In the genomic region with DNA sequence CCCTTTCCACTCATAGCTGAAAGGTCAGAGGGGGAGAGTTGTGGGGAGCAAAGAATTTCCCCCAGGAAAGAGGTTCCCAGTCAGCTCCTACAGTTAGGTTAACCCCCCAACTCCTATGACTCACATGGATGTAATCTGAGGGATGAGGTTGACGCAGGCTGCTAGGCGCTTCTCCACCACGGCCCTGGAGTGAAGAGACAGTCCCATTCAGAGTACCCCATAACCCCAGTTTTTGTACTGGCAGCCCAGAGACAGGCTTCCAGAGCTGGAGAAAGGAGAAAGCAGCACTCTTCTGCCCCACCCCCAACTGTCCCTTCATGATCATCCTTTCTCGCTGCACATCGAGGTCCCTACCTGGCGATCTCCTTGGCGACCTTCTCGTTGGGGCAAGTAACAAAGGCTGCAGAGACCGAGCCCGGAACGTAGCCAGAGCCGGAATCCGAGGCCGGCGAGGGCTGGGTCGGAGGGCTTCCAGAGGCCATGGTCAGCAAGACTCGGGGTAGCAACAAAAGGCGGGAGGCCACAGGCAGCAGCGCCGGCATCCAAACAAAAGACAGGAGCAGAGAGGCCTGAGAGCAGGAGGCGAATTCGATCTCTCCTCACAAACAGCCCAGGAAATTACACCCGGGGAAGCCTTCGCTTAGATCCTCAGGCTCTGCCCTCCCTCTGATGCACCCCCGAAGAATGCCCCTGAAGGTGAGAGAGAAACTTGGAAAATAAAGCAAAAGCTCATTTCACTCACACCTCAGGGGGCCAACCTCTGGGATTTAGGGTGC, we compare ENCODE assay signal across 6 cellular contexts. TPM values are rescaled to one million over a fixed set of nuclear protein-coding genes. Genes with fewer than 3 reads are reported as not detected.
DNase-seq lines count a peak whose midpoint lies in the region; ATAC-seq and TF ChIP-seq lines count a peak whose summit lies in the region.

No MANE protein-coding gene starts in this region.

- peaks cover 44% of the 10 kb centered on the region for H3K36me3 Mint-ChIP-seq in activated B cell treated with CpG ODN at 0.5 μM for 24 hours (ENCODE audit: low read depth)

- no peaks in the 10 kb centered on the region for H3K9me3 Mint-ChIP-seq in activated B cell treated with CpG ODN at 0.5 μM for 24 hours

- no peak for TF ChIP-seq CTCF in activated B cell treated with CpG ODN at 0.5 μM for 24 hours (IDR thresholded peaks at IDR 0.05)

- ATAC-seq in activated B cell treated with CpG ODN at 0.5 μM for 24 hours (ENCODE audit: low read depth) (no peak), left colon (peak; percentile 0)

- CTCF ChIA-PET in activated B cell treated with CpG ODN at 0.5 μM for 24 hours (lab: Charles Lee), result no interaction called here

- DNase-seq in HCEC 1CT (peak; percentile 95), activated B cell treated with CpG ODN at 0.5 μM for 24 hours (no peak), left colon (peak in 1 of 2 donors; percentile 45), NCI-H187 (lab: John Stamatoyannopoulos, UW) (no peak), NCI-H1436 (lab: John Stamatoyannopoulos, UW) (no peak), NCI-H2029 treated with DMSO at 0.1 percent for 48 hours (lab: John Stamatoyannopoulos, UW) (no peak)

- H3K4me1 Mint-ChIP-seq in activated B cell treated with CpG ODN at 0.5 μM for 24 hours, result peaks cover 74% of the 10 kb centered on the region

- intact Hi-C loops in activated B cell treated with CpG ODN at 0.5 μM for 24 hours (cut with micrococcal nuclease) (loop anchor here (5.0 to 10.0 kb wide), 2 partner anchors 413 to 575 kb away; partner anchors contain the start of genes HLA-DOA and PSMB8), left colon (cut with DNase I, micrococcal nuclease) (no loop called here)

- peak overlapping the region; percentile 96 for H3K27ac Mint-ChIP-seq in activated B cell treated with CpG ODN at 0.5 μM for 24 hours

- no peaks in the 10 kb centered on the region for H3K27me3 Mint-ChIP-seq in activated B cell treated with CpG ODN at 0.5 μM for 24 hours

- POLR2A ChIA-PET in activated B cell treated with CpG ODN at 0.5 μM for 24 hours (lab: Charles Lee), result interaction anchor here (0.5 to 5.9 kb wide), 11 partner anchors 8 to 446 kb away, joined by 3 to 31 read pairs (median 6); partner anchors contain the start of genes B3GALT4, BAK1, RGL2 and ZBTB22

- peak overlapping the region; percentile 91 for H3K4me3 Mint-ChIP-seq in activated B cell treated with CpG ODN at 0.5 μM for 24 hours

RNA-seq across cellular contexts. Expression of gene CUTA, which starts 0.6 kb away (rescaled TPM):
- total RNA-seq in activated B cell treated with CpG ODN at 0.5 μM for 24 hours, result 111 and 120 TPM in 2 replicates
- 100 to 1,000 TPM; 162 to 169 TPM for total RNA-seq in left colon

RNA-seq across cellular contexts. Expression of gene SYNGAP1, which starts 2.5 kb away (rescaled TPM):
- total RNA-seq in activated B cell treated with CpG ODN at 0.5 μM for 24 hours, result 19.5 and 25.4 TPM in 2 replicates
- total RNA-seq in left colon, result 1 to 10 TPM; 6.8 to 9.1 TPM

RNA-seq across cellular contexts. Expression of gene PHF1, which starts 6.5 kb away (rescaled TPM):
- 76.0 and 83.4 TPM in 2 replicates for total RNA-seq in activated B cell treated with CpG ODN at 0.5 μM for 24 hours
- 10 to 100 TPM; 28.3 to 41.2 TPM for total RNA-seq in left colon

RNA-seq across cellular contexts. Expression of gene KIFC1, which starts 25.7 kb away (rescaled TPM):
- total RNA-seq in activated B cell treated with CpG ODN at 0.5 μM for 24 hours (1.9 and 2.2 TPM in 2 replicates), left colon (10 to 100 TPM in 1 of 2 donors, 1 to 10 TPM in 1; 4.1 to 14.7 TPM)

RNA-seq across cellular contexts. Expression of gene ZBTB9, which starts 37.1 kb away (rescaled TPM):
- total RNA-seq in activated B cell treated with CpG ODN at 0.5 μM for 24 hours (10.7 and 12.5 TPM in 2 replicates), left colon (1 to 10 TPM; 3.9 to 7.9 TPM)
